In the genomic region with DNA sequence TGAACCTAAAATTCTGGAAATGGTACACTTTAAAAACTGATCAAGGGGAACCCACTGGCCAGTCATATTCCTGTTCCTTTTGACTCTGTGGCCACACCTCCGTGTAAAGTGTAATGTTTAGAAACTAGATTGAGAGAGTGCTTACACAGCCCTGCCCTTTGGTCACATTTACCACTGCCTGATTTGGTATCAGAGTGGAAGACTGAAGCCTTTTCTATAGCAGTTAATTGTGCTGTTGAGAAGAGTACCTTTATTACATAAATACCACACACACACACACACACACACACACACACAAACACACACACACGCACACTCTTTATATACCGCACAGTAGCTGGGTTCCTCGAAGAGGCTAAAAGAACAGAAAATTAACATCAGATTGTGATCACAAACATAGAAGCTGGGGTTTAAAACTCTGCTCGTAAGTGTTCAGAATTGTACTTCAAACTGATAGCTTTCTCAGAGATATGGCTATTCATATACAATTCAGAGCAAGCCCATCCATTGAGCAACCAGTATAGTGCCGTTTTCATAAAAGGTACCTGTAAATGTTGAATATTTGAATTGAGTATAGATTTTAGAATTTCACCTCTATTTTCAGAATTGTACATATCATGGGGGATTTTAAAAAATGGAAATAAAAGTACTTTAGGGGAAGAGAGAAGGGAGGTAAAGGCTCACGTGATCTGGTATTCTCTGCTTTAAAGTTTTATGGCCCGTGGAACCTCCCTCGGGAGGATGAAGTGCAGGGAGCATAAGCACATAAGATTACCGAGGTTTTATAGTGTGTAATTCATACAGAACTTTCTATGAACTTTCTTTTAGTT, we compare ENCODE assay signal across 11 cellular contexts. TPM values are rescaled to one million over a fixed set of nuclear protein-coding genes. Genes with fewer than 3 reads are reported as not detected.
DNase-seq lines count a peak whose midpoint lies in the region; ATAC-seq and TF ChIP-seq lines count a peak whose summit lies in the region.
"Had no signal": no experiment of that assay in that cellular context is flagged by ENCODE, and none has a peak within 500 bp of the region (broad histone marks: within the 10 kb centered on the region; RNA-seq: fewer than 3 reads in every experiment).

No MANE protein-coding gene starts in this region.

- H3K36me3 ChIP-seq in breast epithelium (no peaks in the 10 kb centered on the region), heart left ventricle (peaks cover 0 to 3% (median 0%) of the 10 kb centered on the region in 9 donors)

- TF ChIP-seq CTCF in MCF 10A (IDR thresholded peaks at IDR 0.05; ENCODE audit: unreplicated experiment) (no peak), breast epithelium (IDR thresholded peaks at IDR 0.05) (no peak), heart left ventricle (IDR thresholded peaks at IDR 0.05) (no peak), type B pancreatic cell (conservative IDR thresholded peaks at IDR 0.05) (no peak)

- H3K4me3 ChIP-seq in breast epithelium, result no peak overlapping the region
- no peak overlapping the region for H3K4me3 ChIP-seq in heart left ventricle
- H3K4me3 ChIP-seq: BLaER1 treated with 17β-estradiol and CSF1 and Interleukin-3, amounts not matched to agents 10 nM and 100 nM had no signal

- H3K27me3 Mint-ChIP-seq in MCF 10A (ENCODE audit: insufficient read depth, unreplicated experiment), result no peaks in the 10 kb centered on the region
- no peaks in the 10 kb centered on the region for H3K27me3 Mint-ChIP-seq in type B pancreatic cell

- H3K27ac Mint-ChIP-seq in MCF 10A (ENCODE audit: low read depth, unreplicated experiment) (peak overlapping the region; percentile 3), type B pancreatic cell (peak overlapping the region; percentile 78)

- TF ChIP-seq POLR2A in breast epithelium (IDR thresholded peaks at IDR 0.05) (no peak), heart left ventricle (IDR thresholded peaks at IDR 0.05) (no peak)

- H3K4me1 Mint-ChIP-seq in MCF 10A (ENCODE audit: insufficient read depth, unreplicated experiment) (peaks cover 12% of the 10 kb centered on the region), type B pancreatic cell (ENCODE audit: unreplicated experiment) (peaks cover 32% of the 10 kb centered on the region)

- ATAC-seq in HG03439 (IDR thresholded peaks at IDR 0.05; ENCODE audit: unreplicated experiment), result peak; percentile 62
- peak in 3 of 4 donors; percentile 61 to 67 (median 62) for ATAC-seq in heart left ventricle

- CTCF ChIA-PET in MCF 10A (lab: Yijun Ruan, JAX), result no interaction called here

- H3K27ac ChIP-seq in breast epithelium (no peak overlapping the region), heart left ventricle (no peak overlapping the region)
- H3K27ac ChIP-seq: BLaER1 treated with 17β-estradiol and CSF1 and Interleukin-3, amounts not matched to agents 10 nM and 100 nM had no signal

- no peak for DNase-seq in MCF 10A (ENCODE audit: unreplicated experiment)
- DNase-seq in breast epithelium (ENCODE audit: low spot score in 2 of 2), result no peak
- DNase-seq in heart left ventricle, result no peak
- no peak for DNase-seq in type B pancreatic cell (ENCODE audit: extremely low spot score, unreplicated experiment)
- DNase-seq in NK-92 treated with Interleukin-12 subunit alpha and Interleukin-12 subunit beta, amount 100 ng/mL, for 24 hours (lab: John Stamatoyannopoulos, UW), result no peak
- no peak for DNase-seq in superior temporal gyrus (ENCODE audit: extremely low spot score)
- no peak for DNase-seq in activated CD8-positive, alpha-beta memory T cell treated with anti-CD3 and anti-CD28 coated beads, Interleukin-2, amount 50 U/mL, for 48 hours
- DNase-seq: kidney glomerular epithelial cell, T-helper 1 cell had no signal

- intact Hi-C loops in MCF 10A (cut with micrococcal nuclease) (no loop called here), breast epithelium (cut with DNase I; ENCODE audit: low total_unique reads) (no loop called here), heart left ventricle (cut with DNase I) (no loop called here)

- POLR2A ChIA-PET in MCF 10A (lab: Yijun Ruan, JAX), result no interaction called here

- H3K4me3 Mint-ChIP-seq in MCF 10A (ENCODE audit: unreplicated experiment), result no peak overlapping the region
- peak overlapping the region; percentile 70 for H3K4me3 Mint-ChIP-seq in type B pancreatic cell

- H3K27me3 ChIP-seq in breast epithelium (no peaks in the 10 kb centered on the region), heart left ventricle (no peaks in the 10 kb centered on the region)
- H3K27me3 ChIP-seq: BLaER1 treated with 17β-estradiol and CSF1 and Interleukin-3, amounts not matched to agents 10 nM and 100 nM had no signal

- 74 to 80% (median 77%) methylated on average over 10 of the region's 10 CpGs for WGBS in heart left ventricle, 4 donors

- H3K9me3 Mint-ChIP-seq in MCF 10A (ENCODE audit: unreplicated experiment) (no peaks in the 10 kb centered on the region), type B pancreatic cell (no peaks in the 10 kb centered on the region)

- peaks cover 0 to 6% of the 10 kb centered on the region in 2 donors for H3K4me1 ChIP-seq in breast epithelium
- H3K4me1 ChIP-seq in heart left ventricle, result peaks cover 0 to 52% (median 30%) of the 10 kb centered on the region in 12 donors

- H3K9me3 ChIP-seq in breast epithelium (no peaks in the 10 kb centered on the region), heart left ventricle (no peaks in the 10 kb centered on the region)
- H3K9me3 ChIP-seq: BLaER1 treated with 17β-estradiol and CSF1 and Interleukin-3, amounts not matched to agents 10 nM and 100 nM had no signal

- BruUV-seq in MCF 10A (replicated peaks; lab: Mats Ljungman, UMichigan), result no TSS peak

- H3K36me3 Mint-ChIP-seq in MCF 10A (ENCODE audit: insufficient read depth, unreplicated experiment) (peaks cover 7% of the 10 kb centered on the region), type B pancreatic cell (peaks cover 13% of the 10 kb centered on the region)

RNA-seq across cellular contexts. Expression of a gene that starts 37.5 kb away (rescaled TPM):
- total RNA-seq in MCF 10A (2022), result 74.1 and 95.8 TPM in 2 replicates
- 10 to 100 TPM; 53.4 to 84.0 (median 61.9) TPM for total RNA-seq in breast epithelium
- 100 to 1,000 TPM; 114 to 154 (median 136) TPM for total RNA-seq in heart left ventricle
- polyA plus RNA-seq in heart left ventricle, result 100 to 1,000 TPM; 191 to 303 TPM
- 76.3 and 82.5 TPM in 2 replicates for total RNA-seq in type B pancreatic cell (ENCODE audit: low replicate concordance)
